Comparison of ENCODE assay signal across 9 cellular contexts in the genomic region with DNA sequence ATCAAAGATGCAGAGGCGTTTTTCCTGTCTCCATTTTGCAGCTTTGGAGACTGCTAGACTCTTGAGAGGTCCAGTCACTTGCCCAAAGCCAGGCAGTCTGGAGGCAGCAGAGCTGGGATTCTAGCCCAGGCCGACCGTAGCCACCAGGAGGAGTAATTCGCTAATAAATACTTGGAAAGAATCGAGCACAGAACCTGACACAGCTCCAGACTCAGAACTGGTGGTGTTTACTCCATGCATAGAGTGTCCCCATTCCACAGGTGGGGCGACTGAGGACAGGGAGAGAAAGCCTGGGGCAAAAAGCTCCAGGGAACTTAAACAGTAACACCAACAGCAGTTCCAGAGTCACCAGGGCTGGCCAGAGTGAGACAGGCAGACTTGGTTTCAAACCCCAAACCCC. TPM values are rescaled to one million over a fixed set of nuclear protein-coding genes. Genes with fewer than 3 reads are reported as not detected.
DNase-seq lines count a peak whose midpoint lies in the region; ATAC-seq, FAIRE-seq and TF ChIP-seq lines count a peak whose summit lies in the region.
"Had no signal": no experiment of that assay in that cellular context is flagged by ENCODE, and none has a peak within 500 bp of the region (broad histone marks: within the 10 kb centered on the region; RNA-seq: fewer than 3 reads in every experiment).

No MANE protein-coding gene starts in this region.

- H3K4me1 ChIP-seq in H1 (replicated peaks in 1 of 4; ENCODE audit: control insufficient read depth in 3 of 4, insufficient read depth in 4 of 4, low read length in 3 of 4), result peaks cover 15 to 44% (median 21%) of the 10 kb centered on the region in 4 experiments
- peaks cover 10% of the 10 kb centered on the region for H3K4me1 ChIP-seq in osteoblast (ENCODE audit: insufficient read depth, low read length)

- H3K79me1 ChIP-seq in H1 (ENCODE audit: low read depth, low read length), result no peaks in the 10 kb centered on the region

- peak; percentile 35 to 48 (median 45) for TF ChIP-seq CTCF in H1 (IDR thresholded peaks at IDR 0.05; ENCODE audit: control extremely low read depth in 1 of 3, insufficient read depth in 1 of 3, low read depth in 1 of 3, low read length in 3 of 3)
- TF ChIP-seq CTCF in osteoblast (IDR thresholded peaks at IDR 0.05; ENCODE audit: extremely low read depth, low read depth, low read length), result peak; percentile 53

- H4K5ac ChIP-seq in H1 (ENCODE audit: insufficient read length, low read depth, low read length), result no peak overlapping the region

- FAIRE-seq in H1 (lab: Jason Lieb, UNC) (no peak), HTR-8/SVneo (lab: Jason Lieb, UNC) (no peak)
- FAIRE-seq: frontal cortex had no signal

- H2BK120ac ChIP-seq in H1 (replicated peaks; ENCODE audit: low read depth, low read length), result no peak overlapping the region

- H4K20me1 ChIP-seq in H1 (replicated peaks in 1 of 2; ENCODE audit: control insufficient read depth in 1 of 2, insufficient read depth in 2 of 2, low read length in 2 of 2) (peaks cover 0 to 1% of the 10 kb centered on the region in 2 experiments), osteoblast (ENCODE audit: insufficient read depth, low read length) (no peaks in the 10 kb centered on the region)

- H3K27me3 ChIP-seq in H1 (replicated peaks in 1 of 4; ENCODE audit: control insufficient read depth in 3 of 4, extremely low read depth in 1 of 4, insufficient read depth in 3 of 4, low read length in 3 of 4), result peaks cover 56 to 80% (median 76%) of the 10 kb centered on the region in 4 experiments
- peaks cover 16% of the 10 kb centered on the region for H3K27me3 ChIP-seq in osteoblast (ENCODE audit: insufficient read depth, low read length)

- no peak overlapping the region for H3K23ac ChIP-seq in H1 (ENCODE audit: insufficient read length)

- H3K14ac ChIP-seq in H1 (ENCODE audit: insufficient read length), result no peak overlapping the region

- TF ChIP-seq RAD21 in H1 (IDR thresholded peaks at IDR 0.05 in 1 of 2, conservative IDR thresholded peaks at IDR 0.05 in 1 of 2; ENCODE audit: low read depth in 2 of 2, low read length in 2 of 2), result peak in 1 of 2 experiments; percentile 52; a peak in 3 of 4 replicates

- H3K4me3 ChIP-seq in H1 (ENCODE audit: extremely low read depth in 1 of 4, insufficient read depth in 2 of 4, low read depth in 3 of 4, low read length in 4 of 4) (no peak overlapping the region), osteoblast (ENCODE audit: insufficient read depth, low read length) (no peak overlapping the region)

- no peak overlapping the region for H4K8ac ChIP-seq in H1 (ENCODE audit: extremely low read depth, insufficient read depth, low read length)

- POLR2A ChIA-PET in H1 (lab: Charles Lee; ENCODE audit: partially characterized antibody), result interaction anchor here (0.9 to 4.8 kb wide), 9 partner anchors 14 to 133 kb away, joined by 3 to 27 read pairs (median 5); no protein-coding TSS in a partner anchor

- H3K36me3 ChIP-seq in H1 (ENCODE audit: control insufficient read depth in 2 of 4, insufficient read depth in 4 of 4, low read length in 3 of 4) (no peaks in the 10 kb centered on the region), osteoblast (ENCODE audit: insufficient read depth, low read length) (no peaks in the 10 kb centered on the region)

- TF ChIP-seq POLR2A in H1 (IDR thresholded peaks at IDR 0.05; ENCODE audit: control extremely low read depth in 1 of 2, low read depth in 2 of 2, low read length in 2 of 2), result no peak

- H3K4me2 ChIP-seq in H1 (ENCODE audit: insufficient read depth in 1 of 2, low read depth in 2 of 2, low read length in 2 of 2) (no peak overlapping the region; a peak in 1 of 4 replicates), osteoblast (ENCODE audit: insufficient read depth, low read length) (no peak overlapping the region)

- no peak overlapping the region for H2BK5ac ChIP-seq in H1 (ENCODE audit: low read depth, low read length)

- H3K9ac ChIP-seq in H1 (replicated peaks in 1 of 4; ENCODE audit: extremely low read depth in 1 of 4, low read depth in 3 of 4, low read length in 3 of 4), result no peak overlapping the region

- H3K27ac ChIP-seq in H1 (ENCODE audit: low read depth, low read length) (no peak overlapping the region), osteoblast (ENCODE audit: low read depth, low read length) (no peak overlapping the region)

- H2BK20ac ChIP-seq in H1 (ENCODE audit: low read length), result peak overlapping the region; percentile 8; the same call in 1 of the 2 replicates

- H3K4ac ChIP-seq in H1 (replicated peaks; ENCODE audit: insufficient read length, low read depth, low read length), result no peak overlapping the region

- H3K9me3 ChIP-seq in H1 (ENCODE audit: insufficient read depth in 2 of 2, low read depth in 1 of 2, low read length in 1 of 2) (peaks cover 0 to 3% of the 10 kb centered on the region in 2 experiments; a peak in 1 of 4 replicates), osteoblast (ENCODE audit: low read depth, low read length) (no peaks in the 10 kb centered on the region)

- no peaks in the 10 kb centered on the region for H3K23me2 ChIP-seq in H1 (ENCODE audit: low read depth, low read length)

- TF ChIP-seq EP300 in H1 (IDR thresholded peaks at IDR 0.05; ENCODE audit: borderline replicate concordance in 1 of 2, low read depth in 2 of 2, low read length in 2 of 2), result no peak

- H4K91ac ChIP-seq in H1 (replicated peaks; ENCODE audit: insufficient read length, low read length), result no peak overlapping the region

- no peak overlapping the region for H2BK15ac ChIP-seq in H1 (ENCODE audit: low read length)

- peak; percentile 58 for DNase-seq in GM03348 (ENCODE audit: low spot score)
- DNase-seq in NCI-H460 (ENCODE audit: extremely low read depth, low read depth), result peak; percentile 16
- no peak for DNase-seq in H1 (ENCODE audit: low read depth in 1 of 2, low spot score in 2 of 2)
- peak; percentile 95 for DNase-seq in osteoblast (ENCODE audit: insufficient read length, low spot score, missing footprints)
- no peak for DNase-seq in HTR-8/SVneo (ENCODE audit: insufficient read length, low spot score)
- DNase-seq: activated T-cell treated with anti-CD3 and anti-CD28 coated beads, Interleukin-2, amount 50 U/mL, for 72 hours had no signal

- CTCF ChIA-PET in H1 (lab: Charles Lee; ENCODE audit: partially characterized antibody), result interaction anchor here (1.0 to 15.7 kb wide), 16 partner anchors 10 to 161 kb away, joined by 3 to 544 read pairs (median 4); a partner anchor contains a TSS

- no peaks in the 10 kb centered on the region for H3K79me2 ChIP-seq in H1 (ENCODE audit: control insufficient read depth in 1 of 2, insufficient read depth in 2 of 2, low read length in 2 of 2)
- no peaks in the 10 kb centered on the region for H3K79me2 ChIP-seq in osteoblast (ENCODE audit: insufficient read depth, low read length)

- no peak overlapping the region for H3K56ac ChIP-seq in H1 (replicated peaks; ENCODE audit: insufficient read length, low read depth, low read length)

- no peak overlapping the region for H2AK5ac ChIP-seq in H1 (ENCODE audit: low read depth, low read length)

- H2AFZ ChIP-seq in H1 (ENCODE audit: low read length) (no peak overlapping the region), osteoblast (ENCODE audit: low read length) (no peak overlapping the region)

- no peak overlapping the region for H2BK12ac ChIP-seq in H1 (ENCODE audit: low read depth, low read length)

- H3K18ac ChIP-seq in H1 (ENCODE audit: extremely low read depth, low read length), result 0 out of 2 replicates have a peak overlapping the region, but pooled peaks have one; percentile 63

- 46% methylated on average over 6 of the region's 6 CpGs; no CpG with 5 or more reads in 1 of the 2 experiments for WGBS in H1 (ENCODE audit: extremely low coverage in 1 of 2, insufficient coverage in 1 of 2, insufficient read length in 1 of 2, insufficient replicate concordance in 2 of 2, low coverage in 1 of 2, low lambda C conversion rate in 2 of 2, missing lambda C conversion rate in 1 of 2), 2 experiments

- ATAC-seq in GM18520 (IDR thresholded peaks at IDR 0.05; ENCODE audit: unreplicated experiment), result no peak
- no peak for ATAC-seq in GM21390 (IDR thresholded peaks at IDR 0.05; ENCODE audit: unreplicated experiment)
- ATAC-seq: activated T-cell treated with anti-CD3 and anti-CD28 coated beads, Interleukin-2, amount 50 U/mL, for 72 hours had no signal

RNA-seq across cellular contexts. Expression of a gene that starts 10.7 kb away (rescaled TPM):
- 13.6 and 13.9 TPM in 2 replicates for total RNA-seq in NCI-H460 (2014; rRNA removed; shearing (Covaris generic))
- 27.8 and 29.5 TPM in 2 replicates for polyA plus RNA-seq in NCI-H460 (2014; cell fraction: nucleus; rRNA removed)
- total RNA-seq in H1 (2021; fragmentation: NEBNext Ultra II Directional; extraction: Animal tissue kit (Norgen Biotek cat#: 25700)), result 3.1 and 4.0 TPM in 2 replicates
- polyA plus RNA-seq in H1 (2011; rRNA removed), result 5.2 and 7.2 TPM in 2 replicates
- polyA plus RNA-seq in H1 (2011; cell fraction: cytosol; rRNA removed), result 5.2 TPM
- polyA plus RNA-seq in H1 (2011; cell fraction: nucleus; rRNA removed), result 7.3 TPM
- 2.0 to 3.8 TPM (median 3.4 TPM) in 4 replicates for polyA plus RNA-seq in H1 (2012, experiment 1 of 2)
- polyA plus RNA-seq in H1 (2012, experiment 2 of 2), result 3.0 TPM
- polyA plus RNA-seq in H1 (2013, experiment 1 of 2), result 5.4 TPM
- 5.6 TPM for polyA plus RNA-seq in H1 (2013, experiment 2 of 2)
- 2.1 and 4.0 TPM in 2 replicates for polyA minus RNA-seq in H1 (2011; rRNA and poly(A)+ RNA removed)
- polyA minus RNA-seq in H1 (2011; cell fraction: cytosol; rRNA and poly(A)+ RNA removed), result 3.6 TPM
- 3.3 TPM for polyA minus RNA-seq in H1 (2011; cell fraction: nucleus; rRNA and poly(A)+ RNA removed)
- 186 and 195 TPM in 2 replicates for total RNA-seq in osteoblast

RNA-seq across cellular contexts. Expression of a gene that starts 38.8 kb away (rescaled TPM):
- 52.5 and 64.7 TPM in 2 replicates for total RNA-seq in NCI-H460 (2014; rRNA removed; shearing (Covaris generic))
- 77.3 and 84.8 TPM in 2 replicates for polyA plus RNA-seq in NCI-H460 (2014; cell fraction: nucleus; rRNA removed)
- total RNA-seq in H1 (2021; fragmentation: NEBNext Ultra II Directional; extraction: Animal tissue kit (Norgen Biotek cat#: 25700)), result 60.5 and 62.3 TPM in 2 replicates
- 58.3 and 71.9 TPM in 2 replicates for polyA plus RNA-seq in H1 (2011; rRNA removed)
- 58.0 TPM for polyA plus RNA-seq in H1 (2011; cell fraction: cytosol; rRNA removed)
- polyA plus RNA-seq in H1 (2011; cell fraction: nucleus; rRNA removed), result 74.2 TPM
- 68.0 to 83.5 TPM (median 73.0 TPM) in 4 replicates for polyA plus RNA-seq in H1 (2012, experiment 1 of 2)
- polyA plus RNA-seq in H1 (2012, experiment 2 of 2), result 109 TPM
- 42.4 TPM for polyA plus RNA-seq in H1 (2013, experiment 1 of 2)
- 41.2 TPM for polyA plus RNA-seq in H1 (2013, experiment 2 of 2)
- polyA minus RNA-seq in H1 (2011; rRNA and poly(A)+ RNA removed), result 36.2 and 46.0 TPM in 2 replicates
- polyA minus RNA-seq in H1 (2011; cell fraction: cytosol; rRNA and poly(A)+ RNA removed), result 21.1 TPM
- 14.4 TPM for polyA minus RNA-seq in H1 (2011; cell fraction: nucleus; rRNA and poly(A)+ RNA removed)
- total RNA-seq in osteoblast, result 29.2 and 35.1 TPM in 2 replicates

RNA-seq across cellular contexts. Expression of a gene that starts 45.8 kb away (rescaled TPM):
- total RNA-seq in NCI-H460 (2014; rRNA removed; shearing (Covaris generic)), result 39.4 and 47.2 TPM in 2 replicates
- 96.1 and 116 TPM in 2 replicates for polyA plus RNA-seq in NCI-H460 (2014; cell fraction: nucleus; rRNA removed)
- 17.9 and 19.9 TPM in 2 replicates for total RNA-seq in H1 (2021; fragmentation: NEBNext Ultra II Directional; extraction: Animal tissue kit (Norgen Biotek cat#: 25700))
- polyA plus RNA-seq in H1 (2011; rRNA removed), result 5.6 and 7.6 TPM in 2 replicates
- polyA plus RNA-seq in H1 (2011; cell fraction: cytosol; rRNA removed), result 9.0 TPM
- polyA plus RNA-seq in H1 (2011; cell fraction: nucleus; rRNA removed), result 38.7 TPM
- 16.2 to 18.4 TPM (median 17.1 TPM) in 4 replicates for polyA plus RNA-seq in H1 (2012, experiment 1 of 2)
- polyA plus RNA-seq in H1 (2012, experiment 2 of 2), result 3.1 TPM
- 16.2 TPM for polyA plus RNA-seq in H1 (2013, experiment 1 of 2)
- polyA plus RNA-seq in H1 (2013, experiment 2 of 2), result 13.5 TPM
- polyA minus RNA-seq in H1 (2011; rRNA and poly(A)+ RNA removed), result 4.0 and 6.1 TPM in 2 replicates
- polyA minus RNA-seq in H1 (2011; cell fraction: cytosol; rRNA and poly(A)+ RNA removed), result 4.8 TPM
- polyA minus RNA-seq in H1 (2011; cell fraction: nucleus; rRNA and poly(A)+ RNA removed), result 7.0 TPM
- 25.9 and 26.4 TPM in 2 replicates for total RNA-seq in osteoblast

Comparison
In these comparisons a context has a peak if more than half of its experiments do, and no peak if none do; other contexts are left out.
1. DNase-seq: peak in GM03348 (single experiment), NCI-H460 (single experiment) and osteoblast (single experiment); none in H1 (0 of 2) and HTR-8/SVneo (single experiment).
2. RNA of a gene that starts 10.7 kb away (total RNA-seq): 186 to 195 TPM in osteoblast; 13.6 to 13.9 TPM in NCI-H460 and 3.1 to 4.0 TPM in H1; every median in the first group is over 10 times any median in the second.